Comparison of ENCODE assay signal across 27 cellular contexts in genomic region chr6:6178795-6179194, GRCh38.
"Had no signal": no experiment of that assay in that cellular context is flagged by ENCODE, and none has a peak within 500 bp of the region (broad histone marks: within the 10 kb centered on the region; RNA-seq: fewer than 3 reads in every experiment).

No MANE protein-coding gene starts in this region.

- FAIRE-seq: small intestine, urothelium cell line had no signal

- H3K36me3 ChIP-seq: neural progenitor cell, ovary, right lobe of liver, sigmoid colon, stomach, tibial artery, transverse colon, upper lobe of right lung, vagina had no signal

- DNase-seq: natural killer cell; occipital lobe; ovary; psoas muscle; right cardiac atrium; right lobe of liver; sigmoid colon; small intestine; stimulated activated CD4-positive, alpha-beta T cell treated with anti-CD3 and anti-CD28 coated beads, Interleukin-15, amount 100 ng/mL, for 24 hours; stimulated activated CD4-positive, alpha-beta T cell treated with anti-CD3 and anti-CD28 coated beads, Interleukin-2, amount 100 ng/mL, for 24 hours; stimulated activated CD4-positive, alpha-beta T cell treated with anti-CD3 and anti-CD28 coated beads, Interleukin-2, amount 100 ng/mL, for 48 hours; stimulated activated CD4-positive, alpha-beta T cell treated with anti-CD3 and anti-CD28 coated beads, Interleukin-4, amount 100 ng/mL, for 24 hours; stimulated activated naive B cell treated with anti-CD40 and anti-IgM and Interleukin-4, amounts not matched to agents 10 μg/mL and 1 μg/mL and 100 μg/mL, for 72 hours; stimulated activated naive CD4-positive, alpha-beta T cell treated with Interleukin-2 at 50 U/mL for 16 hours; stomach; tibial artery; transverse colon; upper lobe of right lung had no signal

- ATAC-seq: natural killer cell; psoas muscle; right cardiac atrium; right lobe of liver; stimulated activated effector memory CD8-positive, alpha-beta T cell treated with anti-CD3 and anti-CD28 coated beads, Interleukin-12 subunit alpha, Interleukin-12 subunit beta, amount 100 ng/mL, for 72 hours; stimulated activated naive B cell treated with anti-CD40 and anti-IgM and Interleukin-4, amounts not matched to agents 10 μg/mL and 1 μg/mL and 100 μg/mL, for 72 hours; upper lobe of right lung had no signal

- H3K79me2 ChIP-seq: parathyroid adenoma had no signal

- H3K4me1 ChIP-seq: neural progenitor cell, parathyroid adenoma, psoas muscle, right lobe of liver, sigmoid colon, stomach, tibial artery, transverse colon, upper lobe of right lung, vagina had no signal

- H3K36me3 Mint-ChIP-seq: natural killer cell; neural progenitor cell; stimulated activated effector memory CD8-positive, alpha-beta T cell treated with anti-CD3 and anti-CD28 coated beads, Interleukin-12 subunit alpha, Interleukin-12 subunit beta, amount 100 ng/mL, for 72 hours; stimulated activated naive B cell treated with anti-CD40 and anti-IgM and Interleukin-4, amounts not matched to agents 10 μg/mL and 1 μg/mL and 100 μg/mL, for 72 hours; type B pancreatic cell had no signal

- H3K4me3 ChIP-seq: neural progenitor cell, ovary, psoas muscle, right lobe of liver, sigmoid colon, stomach, tibial artery, transverse colon, upper lobe of right lung, vagina had no signal

- H3K9me3 ChIP-seq: ovary, psoas muscle, right lobe of liver, sigmoid colon, stomach, tibial artery, transverse colon, upper lobe of right lung, vagina had no signal

- H3K4me2 ChIP-seq: neural progenitor cell had no signal

- H3K4me1 Mint-ChIP-seq: natural killer cell; stimulated activated effector memory CD8-positive, alpha-beta T cell treated with anti-CD3 and anti-CD28 coated beads, Interleukin-12 subunit alpha, Interleukin-12 subunit beta, amount 100 ng/mL, for 72 hours; stimulated activated naive B cell treated with anti-CD40 and anti-IgM and Interleukin-4, amounts not matched to agents 10 μg/mL and 1 μg/mL and 100 μg/mL, for 72 hours had no signal

- H3K9ac ChIP-seq: neural progenitor cell, parathyroid adenoma had no signal

- H3K9me3 Mint-ChIP-seq: natural killer cell; neural progenitor cell; stimulated activated effector memory CD8-positive, alpha-beta T cell treated with anti-CD3 and anti-CD28 coated beads, Interleukin-12 subunit alpha, Interleukin-12 subunit beta, amount 100 ng/mL, for 72 hours; stimulated activated naive B cell treated with anti-CD40 and anti-IgM and Interleukin-4, amounts not matched to agents 10 μg/mL and 1 μg/mL and 100 μg/mL, for 72 hours; stimulated activated naive CD8-positive, alpha-beta T cell treated with anti-CD3 and anti-CD28 coated beads, Interleukin-15, Interleukin-2, amounts not matched to agents 100 ng/mL and 50 ng/mL, for 24 hours; type B pancreatic cell had no signal

- H3K27ac ChIP-seq: neural progenitor cell, ovary, parathyroid adenoma, psoas muscle, right lobe of liver, sigmoid colon, stomach, tibial artery, transverse colon, upper lobe of right lung, vagina had no signal

- H3K4me3 Mint-ChIP-seq: natural killer cell; nephron; neural progenitor cell; stimulated activated effector memory CD8-positive, alpha-beta T cell treated with anti-CD3 and anti-CD28 coated beads, Interleukin-12 subunit alpha, Interleukin-12 subunit beta, amount 100 ng/mL, for 72 hours; stimulated activated naive B cell treated with anti-CD40 and anti-IgM and Interleukin-4, amounts not matched to agents 10 μg/mL and 1 μg/mL and 100 μg/mL, for 72 hours; stimulated activated naive CD8-positive, alpha-beta T cell treated with anti-CD3 and anti-CD28 coated beads, Interleukin-15, Interleukin-2, amounts not matched to agents 100 ng/mL and 50 ng/mL, for 24 hours; type B pancreatic cell had no signal

- H2AFZ ChIP-seq: neural progenitor cell, parathyroid adenoma had no signal

- H3K27ac Mint-ChIP-seq: natural killer cell; nephron; neural progenitor cell; progenitor cell of endocrine pancreas; stimulated activated effector memory CD8-positive, alpha-beta T cell treated with anti-CD3 and anti-CD28 coated beads, Interleukin-12 subunit alpha, Interleukin-12 subunit beta, amount 100 ng/mL, for 72 hours; stimulated activated naive B cell treated with anti-CD40 and anti-IgM and Interleukin-4, amounts not matched to agents 10 μg/mL and 1 μg/mL and 100 μg/mL, for 72 hours; stimulated activated naive CD8-positive, alpha-beta T cell treated with anti-CD3 and anti-CD28 coated beads, Interleukin-15, Interleukin-2, amounts not matched to agents 100 ng/mL and 50 ng/mL, for 24 hours; type B pancreatic cell had no signal

- H3K27me3 ChIP-seq: neural progenitor cell, ovary, right lobe of liver, sigmoid colon, tibial artery, transverse colon, upper lobe of right lung, vagina had no signal
